In the genomic region with DNA sequence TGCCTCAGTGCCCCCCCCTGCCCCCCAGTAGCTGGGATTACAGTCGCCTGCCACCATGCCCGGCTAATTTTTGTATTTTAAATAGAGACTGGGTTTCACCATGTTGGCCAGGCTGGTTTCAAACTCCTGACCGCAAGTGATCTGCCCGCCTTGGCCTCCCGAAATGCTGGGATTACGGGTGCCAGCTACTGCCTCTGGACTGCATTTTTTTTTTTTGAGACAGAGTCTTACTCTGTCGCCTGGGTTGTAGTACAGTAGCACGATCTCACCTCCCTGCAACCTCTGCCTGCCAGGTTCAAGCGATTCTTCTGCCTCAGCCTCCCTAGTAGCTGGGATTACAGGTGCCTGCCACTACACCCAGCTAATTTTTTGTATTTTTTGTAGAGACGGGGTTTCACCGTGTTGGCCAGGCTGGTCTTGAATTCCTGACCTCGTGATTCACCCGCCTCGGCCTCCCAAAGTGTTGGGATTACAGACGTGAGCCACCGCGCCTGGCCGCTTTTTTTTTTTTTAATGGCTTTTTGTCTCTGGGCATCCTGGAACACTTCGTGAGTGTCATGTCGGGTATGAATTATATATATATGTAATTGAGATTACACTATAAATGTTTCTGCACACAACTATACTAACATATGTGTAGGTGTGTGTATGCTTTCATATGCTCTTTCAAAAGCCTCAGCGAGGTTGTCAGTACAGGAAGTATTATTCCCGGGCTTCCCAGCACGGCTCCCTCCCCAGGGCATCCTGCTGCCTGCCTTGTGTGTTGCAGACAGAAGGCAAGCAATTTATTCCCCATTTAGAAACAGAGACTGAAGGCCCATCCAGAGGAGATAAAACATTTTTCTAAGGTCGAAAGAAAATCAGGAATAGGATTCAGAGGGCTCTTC, we compare ENCODE assay signal across 8 cellular contexts. TPM values are rescaled to one million over a fixed set of nuclear protein-coding genes. Genes with fewer than 3 reads are reported as not detected.
DNase-seq lines count a peak whose midpoint lies in the region; ATAC-seq and TF ChIP-seq lines count a peak whose summit lies in the region.
"Not testable (repeated sequence)": the region's sequence is repeated elsewhere in the genome, so short reads cannot be mapped to it uniquely, and the experiment has no call there.

No MANE protein-coding gene starts in this region.

- H3K4me1 ChIP-seq in HUES64 (ENCODE audit: insufficient read depth, low read length) (peaks cover 61% of the 10 kb centered on the region), PC-9 (replicated peaks; ENCODE audit: insufficient read depth) (peaks cover 49% of the 10 kb centered on the region), cardiac muscle cell (ENCODE audit: low read depth) (peaks cover 49% of the 10 kb centered on the region), muscle layer of colon (ENCODE audit: insufficient read depth, low read length) (peaks cover 42% of the 10 kb centered on the region), thoracic aorta (ENCODE audit: control insufficient read depth in 1 of 2, low read depth in 2 of 2) (peaks cover 71 to 98% of the 10 kb centered on the region in 2 donors)

- not testable (repeated sequence) for H3K9me3 ChIP-seq in HUES64 (ENCODE audit: insufficient read depth, low read depth, low read length); PC-9 (ENCODE audit: insufficient read depth, low read depth); cardiac muscle cell (ENCODE audit: low read depth); muscle layer of colon (ENCODE audit: low read length); thoracic aorta

- BruUV-seq in Calu3 (replicated peaks; lab: Mats Ljungman, UMichigan); PC-9 (replicated peaks; lab: Mats Ljungman, UMichigan): not testable (repeated sequence)

- H3K79me2 ChIP-seq in PC-9 (ENCODE audit: low read depth): peaks cover 100% of the 10 kb centered on the region

- intact Hi-C loops in Calu3 (cut with micrococcal nuclease; ENCODE audit: unreplicated experiment); PC-9 (cut with micrococcal nuclease; ENCODE audit: unreplicated experiment): not testable (repeated sequence)
- intact Hi-C loops in activated T-helper 2 cell treated with anti-CD3 and anti-CD28 coated beads, Interferon-gamma antibody, Interleukin-2, Interleukin-4, amounts not matched to agents 10 μg/mL and 5 μg/mL and 100 μg/mL, durations not matched to agents 14 hours and 24 hours and 36 hours (cut with micrococcal nuclease): loop anchor here (2.0 kb wide), 1 partner anchor 67 kb away; no protein-coding TSS in a partner anchor

- H3K9me2 ChIP-seq in PC-9 (ENCODE audit: insufficient read depth): not testable (repeated sequence)

- not testable (repeated sequence) for H4K20me1 ChIP-seq in PC-9 (ENCODE audit: insufficient read depth)

- H3K27me3 Mint-ChIP-seq in Calu3 (ENCODE audit: unreplicated experiment); activated T-helper 2 cell treated with anti-CD3 and anti-CD28 coated beads, Interferon-gamma antibody, Interleukin-2, Interleukin-4, amounts not matched to agents 10 μg/mL and 5 μg/mL and 100 μg/mL, durations not matched to agents 14 hours and 24 hours and 36 hours (ENCODE audit: low read depth): not testable (repeated sequence)

- H2AFZ ChIP-seq in PC-9: not testable (repeated sequence)

- TF ChIP-seq CTCF in Calu3 (IDR thresholded peaks at IDR 0.05; ENCODE audit: unreplicated experiment); PC-9 (conservative IDR thresholded peaks at IDR 0.05); cardiac muscle cell (IDR thresholded peaks at IDR 0.05; ENCODE audit: low read depth, low read length); thoracic aorta (IDR thresholded peaks at IDR 0.05): not testable (repeated sequence)
- TF ChIP-seq CTCF in choroid plexus epithelial cell (conservative IDR thresholded peaks at IDR 0.05; ENCODE audit: low read depth, low read length): peak; percentile 27

- peak overlapping the region; percentile 36; the same call in 1 of the 2 replicates for H3K4me3 ChIP-seq in HUES64 (ENCODE audit: low read length)
- peak overlapping the region; percentile 7; the same call in 1 of the 2 replicates for H3K4me3 ChIP-seq in PC-9
- H3K4me3 ChIP-seq in choroid plexus epithelial cell (ENCODE audit: low read depth, low read length); cardiac muscle cell; muscle layer of colon (ENCODE audit: low read depth in 1 of 2, low read length in 2 of 2): not testable (repeated sequence)
- peak overlapping the region; percentile 34 for H3K4me3 ChIP-seq in thoracic aorta

- not testable (repeated sequence) for H3K9me3 Mint-ChIP-seq in Calu3 (ENCODE audit: low read depth, unreplicated experiment); activated T-helper 2 cell treated with anti-CD3 and anti-CD28 coated beads, Interferon-gamma antibody, Interleukin-2, Interleukin-4, amounts not matched to agents 10 μg/mL and 5 μg/mL and 100 μg/mL, durations not matched to agents 14 hours and 24 hours and 36 hours

- H3K4me1 Mint-ChIP-seq in Calu3 (ENCODE audit: low read depth, unreplicated experiment): peaks cover 45% of the 10 kb centered on the region
- peaks cover 49% of the 10 kb centered on the region for H3K4me1 Mint-ChIP-seq in activated T-helper 2 cell treated with anti-CD3 and anti-CD28 coated beads, Interferon-gamma antibody, Interleukin-2, Interleukin-4, amounts not matched to agents 10 μg/mL and 5 μg/mL and 100 μg/mL, durations not matched to agents 14 hours and 24 hours and 36 hours (ENCODE audit: low read depth)

- H3K9ac ChIP-seq in HUES64 (ENCODE audit: low read depth, low read length): peak overlapping the region; percentile 23; the same call in 1 of the 2 replicates
- H3K9ac ChIP-seq in muscle layer of colon (ENCODE audit: low read length): not testable (repeated sequence)

- peak overlapping the region; percentile 67 for H3K4me2 ChIP-seq in PC-9

- H3K36me3 ChIP-seq in HUES64 (ENCODE audit: insufficient read depth, low read length); PC-9 (ENCODE audit: low read depth); cardiac muscle cell; muscle layer of colon (ENCODE audit: insufficient read depth, low read length); thoracic aorta: not testable (repeated sequence)

- POLR2A ChIA-PET in PC-9 (lab: Charles Lee; ENCODE audit: unreplicated experiment): not testable (repeated sequence)

- peak overlapping the region; percentile 74 for H3K27ac Mint-ChIP-seq in Calu3 (ENCODE audit: unreplicated experiment)
- H3K27ac Mint-ChIP-seq in activated T-helper 2 cell treated with anti-CD3 and anti-CD28 coated beads, Interferon-gamma antibody, Interleukin-2, Interleukin-4, amounts not matched to agents 10 μg/mL and 5 μg/mL and 100 μg/mL, durations not matched to agents 14 hours and 24 hours and 36 hours: peak overlapping the region; percentile 76

- WGBS in HUES64: 42% methylated on average over 22 of the region's 24 CpGs

- CTCF ChIA-PET in Calu3 (lab: Charles Lee): interaction anchor here (0.9 kb wide), 1 partner anchor 11 kb away, joined by 3 read pairs; no protein-coding TSS in a partner anchor
- CTCF ChIA-PET in PC-9 (lab: Charles Lee): not testable (repeated sequence)

- peaks cover 30% of the 10 kb centered on the region for H3K36me3 Mint-ChIP-seq in Calu3 (ENCODE audit: insufficient read depth, unreplicated experiment)
- peaks cover 31% of the 10 kb centered on the region for H3K36me3 Mint-ChIP-seq in activated T-helper 2 cell treated with anti-CD3 and anti-CD28 coated beads, Interferon-gamma antibody, Interleukin-2, Interleukin-4, amounts not matched to agents 10 μg/mL and 5 μg/mL and 100 μg/mL, durations not matched to agents 14 hours and 24 hours and 36 hours (ENCODE audit: low read depth)

- H3K27me3 ChIP-seq in HUES64 (ENCODE audit: insufficient read depth, low read length); PC-9 (ENCODE audit: insufficient read depth, low read depth); cardiac muscle cell; muscle layer of colon (ENCODE audit: control insufficient read depth in 1 of 2, insufficient read depth in 2 of 2, low read length in 2 of 2); thoracic aorta (replicated peaks; ENCODE audit: insufficient read depth): not testable (repeated sequence)

- DNase-seq in Calu3 (peak; percentile 55), PC-9 (peak; percentile 19 to 48), choroid plexus epithelial cell (ENCODE audit: low read depth) (peak; percentile 66), cardiac muscle cell (ENCODE audit: low read depth in 1 of 2, low spot score in 1 of 2) (peak in 1 of 2 donors; percentile 57)
- not testable (repeated sequence) for DNase-seq in activated T-helper 2 cell treated with anti-CD3 and anti-CD28 coated beads, Interferon-gamma antibody, Interleukin-2, Interleukin-4, amounts not matched to agents 10 μg/mL and 5 μg/mL and 100 μg/mL, durations not matched to agents 14 hours and 24 hours and 36 hours (ENCODE audit: low spot score); thoracic aorta (ENCODE audit: low spot score)

- ATAC-seq in thoracic aorta (ENCODE audit: insufficient number of reproducible peaks, low FRiP score, low read depth): not testable (repeated sequence)

- H3K4me3 Mint-ChIP-seq in Calu3 (ENCODE audit: low read depth, unreplicated experiment): peak overlapping the region; percentile 54
- not testable (repeated sequence) for H3K4me3 Mint-ChIP-seq in activated T-helper 2 cell treated with anti-CD3 and anti-CD28 coated beads, Interferon-gamma antibody, Interleukin-2, Interleukin-4, amounts not matched to agents 10 μg/mL and 5 μg/mL and 100 μg/mL, durations not matched to agents 14 hours and 24 hours and 36 hours (ENCODE audit: low read depth)

- H3K27ac ChIP-seq in HUES64 (ENCODE audit: low read depth, low read length) (peak overlapping the region; percentile 72), PC-9 (peak overlapping the region; percentile 65), cardiac muscle cell (peak overlapping the region; percentile 93), muscle layer of colon (ENCODE audit: low read depth, low read length) (peak overlapping the region; percentile 21), thoracic aorta (peak overlapping the region; percentile 54 to 93)

- peaks cover 29% of the 10 kb centered on the region for H3F3A ChIP-seq in PC-9 (ENCODE audit: insufficient read depth, low read depth)

RNA-seq across cellular contexts. Expression of gene HK1, which starts 47.6 kb away (rescaled TPM):
- total RNA-seq in Calu3 (2022) (58.8 and 61.0 TPM in 2 replicates), PC-9 (2021) (128 and 140 TPM in 2 replicates), cardiac muscle cell (283 and 324 TPM in 2 replicates), thoracic aorta (100 to 1,000 TPM; 150 to 158 TPM)
- 92.2 TPM for polyA plus RNA-seq in HUES64 (2013, experiment 1 of 2)
- polyA plus RNA-seq in HUES64 (2013, experiment 2 of 2): 96.4 TPM
- total RNA-seq in activated T-helper 2 cell treated with anti-CD3 and anti-CD28 coated beads, Interferon-gamma antibody, Interleukin-2, Interleukin-4, amounts not matched to agents 10 μg/mL and 5 μg/mL and 100 μg/mL, durations not matched to agents 14 hours and 24 hours and 36 hours: 197 TPM in 2 replicates
- polyA plus RNA-seq in cardiac muscle cell: 347 and 375 TPM in 2 replicates

Comparison
In these comparisons a context has a peak if more than half of its experiments do, and no peak if none do; other contexts are left out.
1. H3K27ac ChIP-seq: peak in every context shown above with its lines; median percentile 93 in cardiac muscle cell; 74 in thoracic aorta; 72 in HUES64; 65 in PC-9; 21 in muscle layer of colon.